10 cellular contexts compared by ENCODE assay signal in the genomic region with DNA sequence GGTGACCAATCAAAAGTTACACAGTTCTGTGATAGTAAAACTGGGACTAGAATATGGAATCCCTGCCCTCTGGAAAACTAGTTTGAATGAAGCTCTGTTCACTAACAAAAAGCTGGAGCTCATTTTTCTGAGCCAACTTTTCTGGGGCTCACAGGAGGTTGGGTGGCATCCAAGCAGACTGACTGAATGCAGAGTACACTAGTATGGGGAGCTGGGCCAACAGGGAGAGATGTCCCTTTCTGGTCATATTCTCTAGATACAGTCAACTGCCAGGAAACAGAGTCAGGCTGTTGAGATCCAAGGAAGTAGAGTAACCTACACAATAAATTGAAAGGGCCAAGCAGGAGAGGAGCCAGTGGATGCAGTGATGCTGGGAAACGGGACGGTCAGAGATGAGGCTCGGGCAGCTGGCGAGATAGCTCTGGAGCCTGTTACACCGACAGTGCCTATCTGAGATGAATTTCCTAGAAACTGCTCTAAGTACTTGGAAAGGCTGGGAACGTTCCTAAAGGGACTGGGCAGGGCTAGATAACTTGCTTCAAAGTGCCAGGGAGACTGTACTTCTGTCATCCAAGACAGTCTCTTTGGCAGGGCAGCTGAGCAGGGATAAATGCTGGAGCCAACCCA.
DNase-seq lines count a peak whose midpoint lies in the region; ATAC-seq and TF ChIP-seq lines count a peak whose summit lies in the region.
"Had no signal": no experiment of that assay in that cellular context is flagged by ENCODE, and none has a peak within 500 bp of the region (broad histone marks: within the 10 kb centered on the region; RNA-seq: fewer than 3 reads in every experiment).

No MANE protein-coding gene starts in this region.

- H3K9me3 ChIP-seq in colonic mucosa (no peaks in the 10 kb centered on the region), smooth muscle cell (replicated peaks; ENCODE audit: low read depth) (no peaks in the 10 kb centered on the region)
- H3K9me3 ChIP-seq: SJCRH30, spleen had no signal

- no peak overlapping the region for H2AFZ ChIP-seq in smooth muscle cell (ENCODE audit: low read depth)

- H3K27ac ChIP-seq in colonic mucosa: no peak overlapping the region
- H3K27ac ChIP-seq in smooth muscle cell (ENCODE audit: low read depth): peak overlapping the region; percentile 94
- H3K27ac ChIP-seq in foreskin keratinocyte: no peak overlapping the region
- H3K27ac ChIP-seq: SJCRH30 had no signal

- intact Hi-C loops in colonic mucosa (cut with DNase I): no loop called here

- H3K27me3 ChIP-seq in colonic mucosa (no peaks in the 10 kb centered on the region), smooth muscle cell (ENCODE audit: low read depth) (no peaks in the 10 kb centered on the region), foreskin keratinocyte (no peaks in the 10 kb centered on the region)
- H3K27me3 ChIP-seq: SJCRH30, spleen had no signal

- 31% methylated on average over 6 of the region's 6 CpGs for WGBS in smooth muscle cell (ENCODE audit: low lambda C conversion rate)

- no peak overlapping the region for H3K4me3 ChIP-seq in colonic mucosa
- H3K4me3 ChIP-seq in smooth muscle cell: peak overlapping the region; percentile 13
- H3K4me3 ChIP-seq: SJCRH30, spleen had no signal

- peaks cover 14% of the 10 kb centered on the region for H3F3A ChIP-seq in smooth muscle cell (ENCODE audit: low read depth)

- H3K4me1 ChIP-seq in colonic mucosa (no peaks in the 10 kb centered on the region), smooth muscle cell (ENCODE audit: low read depth) (peaks cover 36% of the 10 kb centered on the region), foreskin keratinocyte (no peaks in the 10 kb centered on the region)
- H3K4me1 ChIP-seq: SJCRH30 had no signal

- H3K36me3 ChIP-seq in colonic mucosa (no peaks in the 10 kb centered on the region), smooth muscle cell (ENCODE audit: low read depth) (no peaks in the 10 kb centered on the region)
- H3K36me3 ChIP-seq: SJCRH30, spleen had no signal

- H4K20me1 ChIP-seq in smooth muscle cell (ENCODE audit: low read depth): peaks cover 82% of the 10 kb centered on the region

- peak overlapping the region; percentile 73 for H3K4me2 ChIP-seq in smooth muscle cell

- H3K79me2 ChIP-seq in smooth muscle cell (ENCODE audit: low read depth): peaks cover 50% of the 10 kb centered on the region

- no peak for ATAC-seq in foreskin keratinocyte
- no peak for ATAC-seq in HG02623 (IDR thresholded peaks at IDR 0.05; ENCODE audit: unreplicated experiment)
- ATAC-seq in GM21825 (IDR thresholded peaks at IDR 0.05; ENCODE audit: unreplicated experiment): no peak

- peak; percentile 66 to 86 for DNase-seq in NCI-H446 (lab: John Stamatoyannopoulos, UW)
- DNase-seq in colonic mucosa: peak; percentile 21
- peak; percentile 79 for DNase-seq in inferior parietal cortex (ENCODE audit: extremely low spot score)
- DNase-seq in smooth muscle cell (lab: John Stamatoyannopoulos, UW; ENCODE audit: unreplicated experiment): no peak
- DNase-seq in foreskin keratinocyte: no peak
- no peak for DNase-seq in COLO668 (lab: John Stamatoyannopoulos, UW; ENCODE audit: unreplicated experiment)
- DNase-seq: SJCRH30, spleen had no signal

- H3K9ac ChIP-seq in colonic mucosa (ENCODE audit: low read depth in 2 of 2, low read length in 2 of 2) (no peak overlapping the region), smooth muscle cell (ENCODE audit: low read depth) (peak overlapping the region; percentile 15)

- TF ChIP-seq CTCF in colonic mucosa (IDR thresholded peaks at IDR 0.05): no peak
- no peak for TF ChIP-seq CTCF in smooth muscle cell (IDR thresholded peaks at IDR 0.05; ENCODE audit: borderline replicate concordance, insufficient read depth, poor library complexity, severe bottlenecking)
- no peak for TF ChIP-seq CTCF in foreskin keratinocyte (conservative IDR thresholded peaks at IDR 0.05)

Comparison
In these comparisons a context has a peak if more than half of its experiments do, and no peak if none do; other contexts are left out.
1. DNase-seq: peak in NCI-H446 (2 of 2), colonic mucosa (single experiment) and inferior parietal cortex (single experiment); none in smooth muscle cell (single experiment), foreskin keratinocyte (0 of 2) and COLO668 (single experiment).